ENCODE assay signal across 16 cellular contexts in the genomic region with DNA sequence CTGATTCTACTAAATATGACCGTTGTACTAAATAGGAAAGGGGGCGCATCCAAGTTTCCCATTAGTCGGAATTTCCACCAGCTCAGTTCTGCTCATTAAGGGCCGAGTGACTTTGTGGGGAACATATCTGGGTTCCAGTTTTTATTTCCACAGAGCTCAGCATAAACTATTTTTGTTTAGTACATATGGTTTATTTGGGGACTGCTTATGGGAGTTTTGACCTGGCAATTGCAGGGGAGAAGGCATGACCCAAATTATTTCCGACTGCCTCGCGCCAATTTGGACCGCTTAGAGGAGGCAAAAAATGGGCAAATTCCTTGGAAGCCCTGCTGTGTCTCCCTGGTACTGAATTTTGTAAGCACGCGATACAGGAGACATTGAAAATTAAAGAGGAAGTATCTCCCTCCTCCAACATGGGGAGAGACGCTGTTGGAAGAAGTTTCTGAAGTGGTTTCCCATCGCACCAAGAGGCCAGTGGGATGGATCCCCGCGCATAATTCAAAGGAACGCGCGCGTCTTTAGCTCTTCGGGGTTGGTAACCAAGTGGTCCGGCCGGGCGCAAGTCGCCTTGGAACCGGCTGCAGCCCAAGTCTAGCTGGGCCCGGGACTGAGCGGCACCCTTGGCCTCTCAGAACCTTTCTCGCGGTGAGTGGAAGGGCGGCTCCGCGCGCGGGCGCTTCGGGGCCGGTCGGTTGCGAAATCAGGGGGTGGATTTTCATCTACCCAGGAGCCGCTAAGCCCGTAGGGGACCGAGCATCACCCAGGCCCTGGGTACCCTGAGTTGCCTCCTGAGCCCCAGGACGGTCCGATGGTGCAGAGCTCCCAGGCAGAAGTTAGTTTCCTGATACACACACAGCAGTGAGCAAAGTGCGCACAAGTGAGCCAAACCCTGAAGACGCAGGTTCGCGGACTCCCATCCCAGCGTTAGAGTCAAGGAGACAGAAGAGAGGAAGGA. TPM values are rescaled to one million over a fixed set of nuclear protein-coding genes. Genes with fewer than 3 reads are reported as not detected.
A peak's percentile ranks its signal among the peaks of the same experiment; 100 is the strongest.
DNase-seq lines count a peak whose midpoint lies in the region; ATAC-seq lines count a peak whose summit lies in the region.
"Had no signal": no experiment of that assay in that cellular context is flagged by ENCODE, and none has a peak within 500 bp of the region (broad histone marks: within the 10 kb centered on the region; RNA-seq: fewer than 3 reads in every experiment).

No MANE protein-coding gene starts in this region.

- H3K9ac ChIP-seq in endocrine pancreas (ENCODE audit: control insufficient read depth, insufficient read depth, low read length), result peak overlapping the region; percentile 6

- no peaks in the 10 kb centered on the region for H3K9me3 ChIP-seq in endocrine pancreas (ENCODE audit: control insufficient read depth, low read length)
- H3K9me3 ChIP-seq: right atrium auricular region, testis had no signal

- H3K27ac Mint-ChIP-seq in activated naive CD4-positive, alpha-beta T cell treated with anti-CD3 and anti-CD28 coated beads, Interleukin-2, amount 50 U/mL, for 24 hours, result peak overlapping the region; percentile 51
- H3K27ac Mint-ChIP-seq in activated naive CD4-positive, alpha-beta T cell treated with anti-CD3 and anti-CD28 coated beads, Interleukin-2, amount 50 U/mL, for 72 hours, result no peak overlapping the region
- H3K27ac Mint-ChIP-seq in stimulated activated naive B cell treated with anti-CD40 and anti-IgM and Interleukin-4, amounts not matched to agents 10 μg/mL and 1 μg/mL and 100 μg/mL, for 72 hours, result peak overlapping the region; percentile 74
- H3K27ac Mint-ChIP-seq: nephron progenitor cell had no signal

- peak overlapping the region; percentile 79 for H3K4me3 Mint-ChIP-seq in activated naive CD4-positive, alpha-beta T cell treated with anti-CD3 and anti-CD28 coated beads, Interleukin-2, amount 50 U/mL, for 24 hours
- peak overlapping the region; percentile 15 to 57 for H3K4me3 Mint-ChIP-seq in stimulated activated naive B cell treated with anti-CD40 and anti-IgM and Interleukin-4, amounts not matched to agents 10 μg/mL and 1 μg/mL and 100 μg/mL, for 72 hours

- no peaks in the 10 kb centered on the region for H3K36me3 Mint-ChIP-seq in activated naive CD4-positive, alpha-beta T cell treated with anti-CD3 and anti-CD28 coated beads, Interleukin-2, amount 50 U/mL, for 24 hours
- no peaks in the 10 kb centered on the region for H3K36me3 Mint-ChIP-seq in activated naive CD4-positive, alpha-beta T cell treated with anti-CD3 and anti-CD28 coated beads, Interleukin-2, amount 50 U/mL, for 72 hours
- no peaks in the 10 kb centered on the region for H3K36me3 Mint-ChIP-seq in stimulated activated naive B cell treated with anti-CD40 and anti-IgM and Interleukin-4, amounts not matched to agents 10 μg/mL and 1 μg/mL and 100 μg/mL, for 72 hours

- DNase-seq in activated naive CD4-positive, alpha-beta T cell treated with anti-CD3 and anti-CD28 coated beads, Interleukin-2, amount 50 U/mL, for 72 hours (ENCODE audit: low spot score in 2 of 2), result no peak
- DNase-seq in MV-4-11 (lab: John Stamatoyannopoulos, UW), result peak; percentile 31
- no peak for DNase-seq in stimulated activated naive B cell treated with anti-CD40 and anti-IgM and Interleukin-4, amounts not matched to agents 10 μg/mL and 1 μg/mL and 100 μg/mL, for 72 hours
- DNase-seq: MM.1S, NCI-H2081 treated with DMSO at 0.1 percent for 48 hours, NCI-H526, nephron progenitor cell, PC-9, testis had no signal

- no peaks in the 10 kb centered on the region for H3K27me3 ChIP-seq in endocrine pancreas (ENCODE audit: control insufficient read depth, insufficient read depth, low read length)
- H3K27me3 ChIP-seq: testis had no signal

- peaks cover 55% of the 10 kb centered on the region for H3K27me3 Mint-ChIP-seq in activated naive CD4-positive, alpha-beta T cell treated with anti-CD3 and anti-CD28 coated beads, Interleukin-2, amount 50 U/mL, for 24 hours
- peaks cover 74 to 96% of the 10 kb centered on the region in 2 donors for H3K27me3 Mint-ChIP-seq in stimulated activated naive B cell treated with anti-CD40 and anti-IgM and Interleukin-4, amounts not matched to agents 10 μg/mL and 1 μg/mL and 100 μg/mL, for 72 hours

- H3K4me1 Mint-ChIP-seq in activated naive CD4-positive, alpha-beta T cell treated with anti-CD3 and anti-CD28 coated beads, Interleukin-2, amount 50 U/mL, for 24 hours, result peaks cover 43% of the 10 kb centered on the region
- peaks cover 26 to 60% of the 10 kb centered on the region in 2 donors for H3K4me1 Mint-ChIP-seq in stimulated activated naive B cell treated with anti-CD40 and anti-IgM and Interleukin-4, amounts not matched to agents 10 μg/mL and 1 μg/mL and 100 μg/mL, for 72 hours

- no peaks in the 10 kb centered on the region for H3K9me3 Mint-ChIP-seq in activated naive CD4-positive, alpha-beta T cell treated with anti-CD3 and anti-CD28 coated beads, Interleukin-2, amount 50 U/mL, for 24 hours
- no peaks in the 10 kb centered on the region for H3K9me3 Mint-ChIP-seq in activated naive CD4-positive, alpha-beta T cell treated with anti-CD3 and anti-CD28 coated beads, Interleukin-2, amount 50 U/mL, for 72 hours
- no peaks in the 10 kb centered on the region for H3K9me3 Mint-ChIP-seq in stimulated activated naive B cell treated with anti-CD40 and anti-IgM and Interleukin-4, amounts not matched to agents 10 μg/mL and 1 μg/mL and 100 μg/mL, for 72 hours
- H3K9me3 Mint-ChIP-seq: nephron progenitor cell had no signal

- H3K36me3 ChIP-seq in endocrine pancreas (ENCODE audit: control insufficient read depth, insufficient read depth, low read length), result peaks cover 3% of the 10 kb centered on the region
- H3K36me3 ChIP-seq: right atrium auricular region had no signal

- ATAC-seq in activated naive CD4-positive, alpha-beta T cell treated with anti-CD3 and anti-CD28 coated beads, Interleukin-2, amount 50 U/mL, for 72 hours, result no peak
- ATAC-seq in stimulated activated naive B cell treated with anti-CD40 and anti-IgM and Interleukin-4, amounts not matched to agents 10 μg/mL and 1 μg/mL and 100 μg/mL, for 72 hours (replicated peaks), result no peak
- ATAC-seq in HG02870 (IDR thresholded peaks at IDR 0.05; ENCODE audit: unreplicated experiment), result no peak
- ATAC-seq in GM21528 (IDR thresholded peaks at IDR 0.05; ENCODE audit: low FRiP score, unreplicated experiment), result no peak
- ATAC-seq in GM19395 (IDR thresholded peaks at IDR 0.05; ENCODE audit: unreplicated experiment), result no peak

- no peaks in the 10 kb centered on the region for H3K4me1 ChIP-seq in endocrine pancreas (ENCODE audit: control insufficient read depth, insufficient read depth, low read length)

- H3K4me3 ChIP-seq in endocrine pancreas (ENCODE audit: control insufficient read depth, insufficient read depth, low read length), result peak overlapping the region; percentile 45
- H3K4me3 ChIP-seq: lung, PC-9, testis had no signal

RNA-seq across cellular contexts. Expression of gene NKX2-2, which starts 6.3 kb away (rescaled TPM):
- total RNA-seq in activated naive CD4-positive, alpha-beta T cell treated with anti-CD3 and anti-CD28 coated beads, Interleukin-2, amount 50 U/mL, for 72 hours, result not detected
- total RNA-seq: lung, PC-9, right atrium auricular region had no signal

Comparison
In these comparisons a context has a peak if more than half of its experiments do, and no peak if none do; other contexts are left out.
1. H3K27ac Mint-ChIP-seq: peak in activated naive CD4-positive, alpha-beta T cell treated with anti-CD3 and anti-CD28 coated beads, Interleukin-2, amount 50 U/mL, for 24 hours (single experiment) and stimulated activated naive B cell treated with anti-CD40 and anti-IgM and Interleukin-4, amounts not matched to agents 10 μg/mL and 1 μg/mL and 100 μg/mL, for 72 hours (single experiment); none in activated naive CD4-positive, alpha-beta T cell treated with anti-CD3 and anti-CD28 coated beads, Interleukin-2, amount 50 U/mL, for 72 hours (0 of 2).